In genomic region chr2:101151141-101151858, GRCh38 we compare ENCODE assay signal across 8 cellular contexts. TPM values are rescaled to one million over a fixed set of nuclear protein-coding genes. Genes with fewer than 3 reads are reported as not detected.
DNase-seq lines count a peak whose midpoint lies in the region; ATAC-seq, FAIRE-seq and TF ChIP-seq lines count a peak whose summit lies in the region.

TSS of gene TBC1D8 (minus strand) at chr2:101151382. CDS start at chr2:101151253, 129 bp downstream.

- H2AFZ ChIP-seq in keratinocyte (ENCODE audit: control insufficient read depth, low read length) = peak within 1 kb of the TSS; percentile 87

- H3K4me2 ChIP-seq in keratinocyte (ENCODE audit: control insufficient read depth, extremely low read depth, insufficient read depth, low read depth, low read length) = peak within 1 kb of the TSS; percentile 96

- H3K9me3 ChIP-seq in keratinocyte (ENCODE audit: control insufficient read depth, low read depth, low read length) = no peaks in the 10 kb centered on the region

- TF ChIP-seq CTCF in keratinocyte (optimal IDR thresholded peaks at IDR 0.05 in 1 of 3, IDR thresholded peaks at IDR 0.05 in 1 of 3, conservative IDR thresholded peaks at IDR 0.05 in 1 of 3; ENCODE audit: extremely low read depth in 1 of 3, insufficient read depth in 2 of 3, low read length in 3 of 3) = no peak

- dilution Hi-C loops in keratinocyte (cut with MboI; ENCODE audit: extremely low pct_ligation_motif_present, low sequenced_read_pairs) = no loop called here

- H3K4me1 ChIP-seq in keratinocyte (ENCODE audit: control insufficient read depth, extremely low read depth, insufficient read depth, low read length) = peaks cover 35% of the 10 kb centered on the region

- peak; percentile 80 for DNase-seq in NCI-H1436 (lab: John Stamatoyannopoulos, UW)
- no peak for DNase-seq in NCI-H1436 treated with DMSO at 0.1 percent for 48 hours (lab: John Stamatoyannopoulos, UW)
- peak; percentile 91 for DNase-seq in NCI-H2171 (lab: John Stamatoyannopoulos, UW)
- peak; percentile 52 for DNase-seq in activated CD4-positive, alpha-beta T cell treated with anti-CD3 and anti-CD28 coated beads for 1 hour
- DNase-seq in cerebellum (ENCODE audit: low spot score) = peak; percentile 84
- no peak for DNase-seq in keratinocyte (ENCODE audit: low read depth, low spot score)
- DNase-seq in stimulated activated CD4-positive, alpha-beta T cell treated with anti-CD3 and anti-CD28 coated beads, Interleukin-12 subunit alpha, Interleukin-12 subunit beta, amount 100 ng/mL, for 24 hours (ENCODE audit: low read depth in 2 of 2) = peak; percentile 45 to 66

- H3K79me2 ChIP-seq in keratinocyte (ENCODE audit: control insufficient read depth, insufficient read depth, low read length) = peaks cover 42% of the 10 kb centered on the region

- H3K9me1 ChIP-seq in keratinocyte (ENCODE audit: control insufficient read depth, extremely low read depth, insufficient read depth, low read length) = peaks cover 3% of the 10 kb centered on the region

- FAIRE-seq in keratinocyte (lab: Jason Lieb, UNC) = no peak

- H3K27me3 ChIP-seq in keratinocyte (ENCODE audit: control insufficient read depth, extremely low read depth, insufficient read depth, low read length) = no peaks in the 10 kb centered on the region

- peak within 1 kb of the TSS; percentile 84 for H3K9ac ChIP-seq in keratinocyte (ENCODE audit: control insufficient read depth, extremely low read depth, insufficient read depth, low read length)

- H3K4me3 ChIP-seq in keratinocyte (ENCODE audit: control insufficient read depth in 2 of 3, extremely low read depth in 1 of 3, insufficient read depth in 2 of 3, low read depth in 1 of 3, low read length in 3 of 3) = peak within 1 kb of the TSS; percentile 70 to 84 (median 76)

- ATAC-seq in HG02938 (IDR thresholded peaks at IDR 0.05; ENCODE audit: unreplicated experiment) = peak; percentile 42

- H3K27ac ChIP-seq in keratinocyte (ENCODE audit: control insufficient read depth, insufficient read depth, low read length) = peak within 1 kb of the TSS; percentile 70

- H4K20me1 ChIP-seq in keratinocyte (ENCODE audit: control insufficient read depth, extremely low read depth, insufficient read depth, low read length) = peaks cover 6% of the 10 kb centered on the region

- no peaks in the 10 kb centered on the region for H3K36me3 ChIP-seq in keratinocyte (ENCODE audit: control insufficient read depth in 2 of 2, extremely low read depth in 1 of 2, insufficient read depth in 2 of 2, low read length in 2 of 2)

RNA-seq across cellular contexts. Expression of gene TBC1D8, which starts in this region (rescaled TPM):
- 12.8 TPM for total RNA-seq in cerebellum
- polyA plus RNA-seq in keratinocyte = 10.4 to 13.8 TPM (median 12.6 TPM) in 3 replicates
- polyA plus RNA-seq in keratinocyte (2011; ENCODE audit: low read depth) = 14.3 TPM
- polyA plus RNA-seq in keratinocyte (2011; cell fraction: cytosol; rRNA removed) = 5.1 and 6.1 TPM in 2 replicates
- 46.9 and 56.0 TPM in 2 replicates for polyA plus RNA-seq in keratinocyte (2011; cell fraction: nucleus; rRNA removed)
- polyA plus RNA-seq in keratinocyte (2012; ENCODE audit: low replicate concordance) = 7.2 and 16.5 TPM in 2 replicates
- polyA minus RNA-seq in keratinocyte = 13.5 to 33.2 TPM (median 21.9 TPM) in 3 replicates
- polyA minus RNA-seq in keratinocyte (2011; cell fraction: cytosol; rRNA and poly(A)+ RNA removed) = 5.2 TPM
- 15.9 and 22.5 TPM in 2 replicates for polyA minus RNA-seq in keratinocyte (2011; cell fraction: nucleus; rRNA and poly(A)+ RNA removed)

Comparison
In these comparisons a context has a peak if more than half of its experiments do, and no peak if none do; other contexts are left out.
1. DNase-seq: peak in NCI-H1436 (single experiment), NCI-H2171 (single experiment), activated CD4-positive, alpha-beta T cell treated with anti-CD3 and anti-CD28 coated beads for 1 hour (single experiment), cerebellum (single experiment) and stimulated activated CD4-positive, alpha-beta T cell treated with anti-CD3 and anti-CD28 coated beads, Interleukin-12 subunit alpha, Interleukin-12 subunit beta, amount 100 ng/mL, for 24 hours (2 of 2); none in NCI-H1436 treated with DMSO at 0.1 percent for 48 hours (single experiment) and keratinocyte (single experiment).